In genomic region chr16:87226926-87227650, GRCh38 we compare ENCODE assay signal across 1 cellular context.
TF ChIP-seq lines count a peak whose summit lies in the region.

No MANE protein-coding gene starts in this region.

TF ChIP-seq in GM23338, 12 proteins besides CTCF, POLR2A, EP300 and RAD21 (continued from another document):
- no peak for TF ChIP-seq REST (IDR thresholded peaks at IDR 0.05; ENCODE audit: unreplicated experiment)
TF ChIP-seq in GM23338: peak in this region for 0.
